In the genomic region with DNA sequence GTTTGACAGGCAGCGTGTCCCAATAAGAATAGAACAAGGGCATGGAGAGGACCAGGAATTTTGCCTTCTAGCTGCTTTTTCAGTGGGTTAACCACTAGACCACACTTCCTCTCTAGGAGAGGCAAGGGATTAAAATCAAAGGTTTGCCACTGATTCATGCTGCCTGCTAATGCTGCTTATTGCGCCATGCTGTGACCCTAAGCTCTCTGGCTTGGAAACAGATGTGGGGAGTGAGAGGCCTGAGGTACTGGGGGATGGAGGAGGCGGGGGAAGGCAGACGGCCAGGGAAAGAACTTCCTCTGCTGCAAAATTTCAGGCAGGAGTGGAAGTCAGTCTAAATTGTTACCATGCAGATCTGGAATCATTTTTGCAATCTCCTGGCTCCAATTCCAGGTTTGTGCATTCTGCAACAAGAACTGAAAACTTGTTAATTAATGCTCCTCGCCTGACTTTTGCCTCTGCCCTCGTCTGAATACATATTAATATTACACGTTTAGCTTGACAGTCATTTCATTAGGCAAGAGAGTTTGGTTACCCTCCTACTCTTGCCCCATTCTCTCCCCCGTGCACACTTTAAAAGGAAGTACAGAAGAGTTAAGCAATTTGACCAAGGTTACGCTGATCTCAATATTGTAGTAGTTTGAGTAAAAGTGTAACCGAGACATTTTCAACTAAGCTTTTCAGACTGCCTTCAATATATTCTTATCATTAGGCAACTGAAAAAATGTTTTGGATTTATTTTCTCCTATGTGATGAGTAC, we compare ENCODE assay signal across 1 cellular context.
TF ChIP-seq lines count a peak whose summit lies in the region.

No MANE protein-coding gene starts in this region.

TF ChIP-seq in GM23338, 12 proteins besides CTCF, POLR2A, EP300 and RAD21 (continued from another document):
- TF ChIP-seq, protein P1, sequence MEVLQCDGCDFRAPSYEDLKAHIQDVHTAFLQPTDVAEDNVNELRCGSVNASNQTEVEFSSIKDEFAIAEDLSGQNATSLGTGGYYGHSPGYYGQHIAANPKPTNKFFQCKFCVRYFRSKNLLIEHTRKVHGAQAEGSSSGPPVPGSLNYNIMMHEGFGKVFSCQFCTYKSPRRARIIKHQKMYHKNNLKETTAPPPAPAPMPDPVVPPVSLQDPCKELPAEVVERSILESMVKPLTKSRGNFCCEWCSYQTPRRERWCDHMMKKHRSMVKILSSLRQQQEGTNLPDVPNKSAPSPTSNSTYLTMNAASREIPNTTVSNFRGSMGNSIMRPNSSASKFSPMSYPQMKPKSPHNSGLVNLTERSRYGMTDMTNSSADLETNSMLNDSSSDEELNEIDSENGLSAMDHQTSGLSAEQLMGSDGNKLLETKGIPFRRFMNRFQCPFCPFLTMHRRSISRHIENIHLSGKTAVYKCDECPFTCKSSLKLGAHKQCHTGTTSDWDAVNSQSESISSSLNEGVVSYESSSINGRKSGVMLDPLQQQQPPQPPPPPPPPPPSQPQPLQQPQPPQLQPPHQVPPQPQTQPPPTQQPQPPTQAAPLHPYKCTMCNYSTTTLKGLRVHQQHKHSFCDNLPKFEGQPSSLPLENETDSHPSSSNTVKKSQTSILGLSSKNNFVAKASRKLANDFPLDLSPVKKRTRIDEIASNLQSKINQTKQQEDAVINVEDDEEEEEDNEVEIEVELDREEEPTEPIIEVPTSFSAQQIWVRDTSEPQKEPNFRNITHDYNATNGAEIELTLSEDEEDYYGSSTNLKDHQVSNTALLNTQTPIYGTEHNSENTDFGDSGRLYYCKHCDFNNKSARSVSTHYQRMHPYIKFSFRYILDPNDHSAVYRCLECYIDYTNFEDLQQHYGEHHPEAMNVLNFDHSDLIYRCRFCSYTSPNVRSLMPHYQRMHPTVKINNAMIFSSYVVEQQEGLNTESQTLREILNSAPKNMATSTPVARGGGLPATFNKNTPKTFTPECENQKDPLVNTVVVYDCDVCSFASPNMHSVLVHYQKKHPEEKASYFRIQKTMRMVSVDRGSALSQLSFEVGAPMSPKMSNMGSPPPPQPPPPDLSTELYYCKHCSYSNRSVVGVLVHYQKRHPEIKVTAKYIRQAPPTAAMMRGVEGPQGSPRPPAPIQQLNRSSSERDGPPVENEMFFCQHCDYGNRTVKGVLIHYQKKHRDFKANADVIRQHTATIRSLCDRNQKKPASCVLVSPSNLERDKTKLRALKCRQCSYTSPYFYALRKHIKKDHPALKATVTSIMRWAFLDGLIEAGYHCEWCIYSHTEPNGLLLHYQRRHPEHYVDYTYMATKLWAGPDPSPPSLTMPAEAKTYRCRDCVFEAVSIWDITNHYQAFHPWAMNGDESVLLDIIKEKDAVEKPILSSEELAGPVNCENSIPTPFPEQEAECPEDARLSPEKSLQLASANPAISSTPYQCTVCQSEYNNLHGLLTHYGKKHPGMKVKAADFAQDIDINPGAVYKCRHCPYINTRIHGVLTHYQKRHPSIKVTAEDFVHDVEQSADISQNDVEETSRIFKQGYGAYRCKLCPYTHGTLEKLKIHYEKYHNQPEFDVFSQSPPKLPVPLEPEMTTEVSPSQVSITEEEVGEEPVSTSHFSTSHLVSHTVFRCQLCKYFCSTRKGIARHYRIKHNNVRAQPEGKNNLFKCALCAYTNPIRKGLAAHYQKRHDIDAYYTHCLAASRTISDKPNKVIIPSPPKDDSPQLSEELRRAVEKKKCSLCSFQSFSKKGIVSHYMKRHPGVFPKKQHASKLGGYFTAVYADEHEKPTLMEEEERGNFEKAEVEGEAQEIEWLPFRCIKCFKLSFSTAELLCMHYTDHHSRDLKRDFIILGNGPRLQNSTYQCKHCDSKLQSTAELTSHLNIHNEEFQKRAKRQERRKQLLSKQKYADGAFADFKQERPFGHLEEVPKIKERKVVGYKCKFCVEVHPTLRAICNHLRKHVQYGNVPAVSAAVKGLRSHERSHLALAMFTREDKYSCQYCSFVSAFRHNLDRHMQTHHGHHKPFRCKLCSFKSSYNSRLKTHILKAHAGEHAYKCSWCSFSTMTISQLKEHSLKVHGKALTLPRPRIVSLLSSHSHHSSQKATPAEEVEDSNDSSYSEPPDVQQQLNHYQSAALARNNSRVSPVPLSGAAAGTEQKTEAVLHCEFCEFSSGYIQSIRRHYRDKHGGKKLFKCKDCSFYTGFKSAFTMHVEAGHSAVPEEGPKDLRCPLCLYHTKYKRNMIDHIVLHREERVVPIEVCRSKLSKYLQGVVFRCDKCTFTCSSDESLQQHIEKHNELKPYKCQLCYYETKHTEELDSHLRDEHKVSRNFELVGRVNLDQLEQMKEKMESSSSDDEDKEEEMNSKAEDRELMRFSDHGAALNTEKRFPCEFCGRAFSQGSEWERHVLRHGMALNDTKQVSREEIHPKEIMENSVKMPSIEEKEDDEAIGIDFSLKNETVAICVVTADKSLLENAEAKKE (CRISPR knock-in tag; IDR thresholded peaks at IDR 0.05) = no peak
- TF ChIP-seq ETS1 (IDR thresholded peaks at IDR 0.05) (no peak), EZH2phosphoT487 (IDR thresholded peaks at IDR 0.05; ENCODE audit: unreplicated experiment) (no peak), NANOG (IDR thresholded peaks at IDR 0.05; ENCODE audit: borderline replicate concordance) (no peak)
